In the genomic region with DNA sequence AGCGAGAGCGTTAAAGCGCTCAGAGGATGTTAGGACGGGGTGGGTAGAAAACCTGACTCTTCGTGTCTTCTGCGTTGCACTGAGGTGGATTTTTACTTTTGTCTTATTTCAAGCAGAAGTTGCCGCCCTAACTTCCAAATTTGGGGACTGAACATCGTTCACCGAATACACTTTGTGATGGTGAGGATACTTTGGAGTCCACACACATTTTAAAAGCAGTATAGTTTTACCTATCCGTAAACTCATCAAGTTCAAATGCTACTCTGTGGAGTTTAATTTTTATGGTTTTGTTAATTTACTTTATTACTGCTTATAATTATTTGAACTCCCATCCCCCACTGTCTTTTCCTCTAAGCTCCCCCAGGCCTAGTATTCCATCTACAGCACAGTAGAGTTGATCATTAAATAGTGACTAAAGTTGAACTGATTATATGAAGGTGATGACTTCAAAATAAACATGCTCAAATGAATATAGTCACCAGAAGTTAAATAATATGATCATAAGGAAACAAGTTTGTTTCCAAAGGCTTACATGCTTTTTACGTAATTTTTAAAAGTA, we compare ENCODE assay signal across 1 cellular context.
TF ChIP-seq lines count a peak whose summit lies in the region.

No MANE protein-coding gene starts in this region.

TF ChIP-seq in HepG2, 621 proteins besides CTCF, POLR2A, EP300 and RAD21 (continues in another document):
- TF ChIP-seq ZFP37 (CRISPR knock-in tag; IDR thresholded peaks at IDR 0.05; ENCODE audit: borderline replicate concordance), result no peak; the same call in 1 of the 2 replicates
- peak; percentile 17; the same call in 1 of the 2 replicates for TF ChIP-seq NR0B2 (CRISPR knock-in tag; IDR thresholded peaks at IDR 0.05)
- peak; percentile 69 for TF ChIP-seq SNAPC4 (CRISPR knock-in tag; IDR thresholded peaks at IDR 0.05)
- TF ChIP-seq ZMYM2 (CRISPR knock-in tag; IDR thresholded peaks at IDR 0.05), result no peak
- no peak for TF ChIP-seq GABPA (IDR thresholded peaks at IDR 0.05; ENCODE audit: low read depth, low read length)
- no peak for TF ChIP-seq GABPA (CRISPR knock-in tag; IDR thresholded peaks at IDR 0.05; ENCODE audit: low read depth)
- no peak for TF ChIP-seq NCOR1 (IDR thresholded peaks at IDR 0.05; ENCODE audit: borderline replicate concordance, low read length)
- no peak for TF ChIP-seq SIX1 (CRISPR knock-in tag; IDR thresholded peaks at IDR 0.05; ENCODE audit: borderline replicate concordance)
- TF ChIP-seq, protein P1, sequence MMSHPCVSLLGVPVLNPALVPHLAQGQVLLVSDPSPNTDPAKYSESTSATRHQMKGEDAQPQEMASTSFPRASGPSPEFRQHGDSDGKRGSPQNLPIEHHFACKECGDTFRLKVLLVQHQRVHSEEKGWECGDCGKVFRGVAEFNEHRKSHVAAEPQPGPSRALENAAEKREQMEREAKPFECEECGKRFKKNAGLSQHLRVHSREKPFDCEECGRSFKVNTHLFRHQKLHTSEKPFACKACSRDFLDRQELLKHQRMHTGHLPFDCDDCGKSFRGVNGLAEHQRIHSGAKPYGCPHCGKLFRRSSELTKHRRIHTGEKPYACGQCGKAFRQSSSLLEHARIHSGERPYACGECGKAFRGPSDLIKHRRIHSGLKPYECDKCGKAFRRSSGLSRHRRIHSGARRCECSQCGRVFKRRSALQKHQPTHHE (CRISPR knock-in tag; IDR thresholded peaks at IDR 0.05; ENCODE audit: borderline replicate concordance), result peak; percentile 15; the same call in 1 of the 2 replicates
- no peak for TF ChIP-seq TCF7 (IDR thresholded peaks at IDR 0.05; ENCODE audit: low read depth)
- no peak for TF ChIP-seq ADNP (CRISPR knock-in tag; IDR thresholded peaks at IDR 0.05)
- TF ChIP-seq THYN1 (CRISPR knock-in tag; IDR thresholded peaks at IDR 0.05; ENCODE audit: borderline replicate concordance, low read depth), result no peak
- no peak for TF ChIP-seq RBM39 (IDR thresholded peaks at IDR 0.05; ENCODE audit: low read depth, low read length, poor library complexity, severe bottlenecking)
- no peak for TF ChIP-seq SOX6 (IDR thresholded peaks at IDR 0.05)
- TF ChIP-seq SOX6 (CRISPR knock-in tag; IDR thresholded peaks at IDR 0.05), result peak; percentile 7
- no peak for TF ChIP-seq RFX5 (IDR thresholded peaks at IDR 0.05; ENCODE audit: low read depth, low read length)
- no peak for TF ChIP-seq HNRNPH1 (optimal IDR thresholded peaks at IDR 0.05; ENCODE audit: low read depth, low read length)
- no peak for TF ChIP-seq ELF3 (CRISPR knock-in tag; IDR thresholded peaks at IDR 0.05)
- no peak for TF ChIP-seq RNF2 (conservative IDR thresholded peaks at IDR 0.05; ENCODE audit: low read depth)
- no peak for TF ChIP-seq HNRNPLL (IDR thresholded peaks at IDR 0.05; ENCODE audit: low read depth, low read length, poor library complexity, severe bottlenecking)
- TF ChIP-seq ZNF550 (CRISPR knock-in tag; IDR thresholded peaks at IDR 0.05; ENCODE audit: borderline replicate concordance), result no peak
- TF ChIP-seq CBX1 (IDR thresholded peaks at IDR 0.05; ENCODE audit: low read depth), result no peak
- TF ChIP-seq ZNF20 (CRISPR knock-in tag; IDR thresholded peaks at IDR 0.05), result 0 out of 2 replicates have a peak, but pooled peaks have one; percentile 50
- no peak for TF ChIP-seq ZFP90 (CRISPR knock-in tag; IDR thresholded peaks at IDR 0.05; ENCODE audit: borderline replicate concordance)
- TF ChIP-seq ZNF335 (CRISPR knock-in tag; IDR thresholded peaks at IDR 0.05), result no peak
- TF ChIP-seq ZNF781 (CRISPR knock-in tag; IDR thresholded peaks at IDR 0.05; ENCODE audit: borderline replicate concordance, not compliant biosample characterization), result no peak
- TF ChIP-seq, protein P2, sequence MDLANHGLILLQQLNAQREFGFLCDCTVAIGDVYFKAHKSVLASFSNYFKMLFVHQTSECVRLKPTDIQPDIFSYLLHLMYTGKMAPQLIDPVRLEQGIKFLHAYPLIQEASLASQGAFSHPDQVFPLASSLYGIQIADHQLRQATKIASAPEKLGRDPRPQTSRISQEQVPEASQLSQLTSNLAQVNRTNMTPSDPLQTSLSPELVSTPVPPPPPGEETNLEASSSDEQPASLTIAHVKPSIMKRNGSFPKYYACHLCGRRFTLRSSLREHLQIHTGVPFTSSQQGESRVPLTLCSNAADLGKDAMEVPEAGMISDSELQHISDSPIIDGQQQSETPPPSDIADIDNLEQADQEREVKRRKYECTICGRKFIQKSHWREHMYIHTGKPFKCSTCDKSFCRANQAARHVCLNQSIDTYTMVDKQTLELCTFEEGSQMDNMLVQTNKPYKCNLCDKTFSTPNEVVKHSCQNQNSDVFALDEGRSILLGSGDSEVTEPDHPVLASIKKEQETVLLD (CRISPR knock-in tag; IDR thresholded peaks at IDR 0.05; ENCODE audit: low read depth), result no peak
- no peak for TF ChIP-seq HOXD1 (CRISPR knock-in tag; IDR thresholded peaks at IDR 0.05)
- TF ChIP-seq ISX (CRISPR knock-in tag; conservative IDR thresholded peaks at IDR 0.05), result 0 out of 2 replicates have a peak, but pooled peaks have one; percentile 6
- 0 out of 2 replicates have a peak, but pooled peaks have one; percentile 3 for TF ChIP-seq ELF4 (CRISPR knock-in tag; IDR thresholded peaks at IDR 0.05; ENCODE audit: borderline replicate concordance)
- no peak for TF ChIP-seq ZNF569 (CRISPR knock-in tag; IDR thresholded peaks at IDR 0.05; ENCODE audit: borderline replicate concordance)
- TF ChIP-seq, protein P3, sequence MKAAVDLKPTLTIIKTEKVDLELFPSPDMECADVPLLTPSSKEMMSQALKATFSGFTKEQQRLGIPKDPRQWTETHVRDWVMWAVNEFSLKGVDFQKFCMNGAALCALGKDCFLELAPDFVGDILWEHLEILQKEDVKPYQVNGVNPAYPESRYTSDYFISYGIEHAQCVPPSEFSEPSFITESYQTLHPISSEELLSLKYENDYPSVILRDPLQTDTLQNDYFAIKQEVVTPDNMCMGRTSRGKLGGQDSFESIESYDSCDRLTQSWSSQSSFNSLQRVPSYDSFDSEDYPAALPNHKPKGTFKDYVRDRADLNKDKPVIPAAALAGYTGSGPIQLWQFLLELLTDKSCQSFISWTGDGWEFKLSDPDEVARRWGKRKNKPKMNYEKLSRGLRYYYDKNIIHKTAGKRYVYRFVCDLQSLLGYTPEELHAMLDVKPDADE (CRISPR knock-in tag; IDR thresholded peaks at IDR 0.05), result no peak
- TF ChIP-seq, protein P4, sequence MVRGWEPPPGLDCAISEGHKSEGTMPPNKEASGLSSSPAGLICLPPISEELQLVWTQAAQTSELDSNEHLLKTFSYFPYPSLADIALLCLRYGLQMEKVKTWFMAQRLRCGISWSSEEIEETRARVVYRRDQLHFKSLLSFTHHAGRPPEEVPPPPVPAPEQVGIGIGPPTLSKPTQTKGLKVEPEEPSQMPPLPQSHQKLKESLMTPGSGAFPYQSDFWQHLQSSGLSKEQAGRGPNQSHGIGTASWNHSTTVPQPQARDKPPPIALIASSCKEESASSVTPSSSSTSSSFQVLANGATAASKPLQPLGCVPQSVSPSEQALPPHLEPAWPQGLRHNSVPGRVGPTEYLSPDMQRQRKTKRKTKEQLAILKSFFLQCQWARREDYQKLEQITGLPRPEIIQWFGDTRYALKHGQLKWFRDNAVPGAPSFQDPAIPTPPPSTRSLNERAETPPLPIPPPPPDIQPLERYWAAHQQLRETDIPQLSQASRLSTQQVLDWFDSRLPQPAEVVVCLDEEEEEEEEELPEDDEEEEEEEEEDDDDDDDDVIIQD (CRISPR knock-in tag; IDR thresholded peaks at IDR 0.05; ENCODE audit: low read depth), result no peak
- TF ChIP-seq TP53 (CRISPR knock-in tag; conservative IDR thresholded peaks at IDR 0.05), result no peak
- no peak for TF ChIP-seq REL (CRISPR knock-in tag; conservative IDR thresholded peaks at IDR 0.05)
- no peak for TF ChIP-seq HES4 (CRISPR knock-in tag; IDR thresholded peaks at IDR 0.05; ENCODE audit: borderline replicate concordance)
- TF ChIP-seq HNF4G (IDR thresholded peaks at IDR 0.05; ENCODE audit: borderline replicate concordance, low read depth, low read length), result no peak
- TF ChIP-seq HNF4G (CRISPR knock-in tag; IDR thresholded peaks at IDR 0.05; ENCODE audit: borderline replicate concordance, low read depth), result no peak
- 0 out of 2 replicates have a peak, but pooled peaks have one; percentile 12 for TF ChIP-seq ZNF790 (CRISPR knock-in tag; IDR thresholded peaks at IDR 0.05; ENCODE audit: borderline replicate concordance)
- TF ChIP-seq TFDP1 (CRISPR knock-in tag; IDR thresholded peaks at IDR 0.05; ENCODE audit: borderline replicate concordance), result no peak
- no peak for TF ChIP-seq ZNF577 (CRISPR knock-in tag; IDR thresholded peaks at IDR 0.05; ENCODE audit: borderline replicate concordance, low read depth)
- TF ChIP-seq ZNF160 (CRISPR knock-in tag; IDR thresholded peaks at IDR 0.05), result no peak
- TF ChIP-seq LBX2 (CRISPR knock-in tag; IDR thresholded peaks at IDR 0.05; ENCODE audit: borderline replicate concordance), result no peak
- TF ChIP-seq ZNF792 (CRISPR knock-in tag; IDR thresholded peaks at IDR 0.05), result no peak
- peak; percentile 12; the same call in 1 of the 2 replicates for TF ChIP-seq FLYWCH1 (CRISPR knock-in tag; IDR thresholded peaks at IDR 0.05)
- TF ChIP-seq SRSF1 (optimal IDR thresholded peaks at IDR 0.05; ENCODE audit: low read depth, low read length), result no peak
- no peak for TF ChIP-seq GATAD1 (CRISPR knock-in tag; IDR thresholded peaks at IDR 0.05)
- TF ChIP-seq PHF5A (CRISPR knock-in tag; IDR thresholded peaks at IDR 0.05; ENCODE audit: low read depth, unreplicated experiment), result peak; percentile 10
- TF ChIP-seq JUN (CRISPR knock-in tag; IDR thresholded peaks at IDR 0.05), result no peak
- TF ChIP-seq HOXA7 (CRISPR knock-in tag; IDR thresholded peaks at IDR 0.05), result no peak
- TF ChIP-seq, protein P5, sequence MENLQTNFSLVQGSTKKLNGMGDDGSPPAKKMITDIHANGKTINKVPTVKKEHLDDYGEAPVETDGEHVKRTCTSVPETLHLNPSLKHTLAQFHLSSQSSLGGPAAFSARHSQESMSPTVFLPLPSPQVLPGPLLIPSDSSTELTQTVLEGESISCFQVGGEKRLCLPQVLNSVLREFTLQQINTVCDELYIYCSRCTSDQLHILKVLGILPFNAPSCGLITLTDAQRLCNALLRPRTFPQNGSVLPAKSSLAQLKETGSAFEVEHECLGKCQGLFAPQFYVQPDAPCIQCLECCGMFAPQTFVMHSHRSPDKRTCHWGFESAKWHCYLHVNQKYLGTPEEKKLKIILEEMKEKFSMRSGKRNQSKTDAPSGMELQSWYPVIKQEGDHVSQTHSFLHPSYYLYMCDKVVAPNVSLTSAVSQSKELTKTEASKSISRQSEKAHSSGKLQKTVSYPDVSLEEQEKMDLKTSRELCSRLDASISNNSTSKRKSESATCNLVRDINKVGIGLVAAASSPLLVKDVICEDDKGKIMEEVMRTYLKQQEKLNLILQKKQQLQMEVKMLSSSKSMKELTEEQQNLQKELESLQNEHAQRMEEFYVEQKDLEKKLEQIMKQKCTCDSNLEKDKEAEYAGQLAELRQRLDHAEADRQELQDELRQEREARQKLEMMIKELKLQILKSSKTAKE (CRISPR knock-in tag; IDR thresholded peaks at IDR 0.05; ENCODE audit: borderline replicate concordance), result no peak
- TF ChIP-seq ESRRA (CRISPR knock-in tag; IDR thresholded peaks at IDR 0.05; ENCODE audit: low read depth), result no peak
- no peak for TF ChIP-seq NFE2L2 (IDR thresholded peaks at IDR 0.05; ENCODE audit: low read length)
- no peak for TF ChIP-seq NR2F6 (IDR thresholded peaks at IDR 0.05)
- TF ChIP-seq NR2F6 (CRISPR knock-in tag; IDR thresholded peaks at IDR 0.05), result no peak
- TF ChIP-seq FOXM1 (CRISPR knock-in tag; IDR thresholded peaks at IDR 0.05), result no peak
- TF ChIP-seq ZNF256 (CRISPR knock-in tag; conservative IDR thresholded peaks at IDR 0.05), result 0 out of 2 replicates have a peak, but pooled peaks have one; percentile 2
- TF ChIP-seq STAG1 (CRISPR knock-in tag; IDR thresholded peaks at IDR 0.05), result no peak
